ENCODE assay signal across 16 cellular contexts in the genomic region with DNA sequence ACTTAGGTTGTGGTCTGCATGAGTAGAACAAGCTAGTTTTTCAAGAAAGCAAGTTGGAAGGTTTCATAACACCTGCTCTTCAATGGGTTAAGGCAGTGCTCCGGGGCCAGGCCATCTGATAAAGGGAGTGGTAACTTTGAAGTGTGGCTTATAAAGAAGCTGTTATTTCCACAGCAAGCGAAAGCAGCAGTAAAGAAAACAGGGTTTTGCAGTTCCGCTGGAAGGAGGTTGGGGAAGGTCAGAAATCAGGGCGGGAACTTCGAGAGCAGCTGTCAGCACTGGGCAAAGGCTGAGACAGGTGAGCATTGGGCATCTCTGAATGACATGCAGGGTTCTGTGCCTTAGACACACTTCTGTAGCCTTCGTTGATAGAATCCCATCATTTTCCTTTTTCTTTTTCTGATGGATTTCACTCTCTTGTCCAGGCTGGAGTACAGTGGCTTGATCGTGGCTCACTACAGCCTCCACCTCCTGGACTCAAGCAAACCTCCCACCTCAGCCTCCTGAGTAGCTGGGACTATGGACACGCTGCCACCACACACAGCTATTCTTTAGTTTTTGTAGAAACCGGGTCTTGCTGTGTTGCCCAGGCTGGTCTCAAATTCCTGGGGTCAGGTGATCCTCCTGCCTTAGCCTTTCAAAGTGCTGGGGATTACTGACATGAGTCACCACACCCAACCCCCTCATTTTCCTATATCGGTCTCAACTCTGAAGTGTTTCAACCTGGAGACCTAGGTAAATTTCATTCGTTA. TPM values are rescaled to one million over a fixed set of nuclear protein-coding genes. Genes with fewer than 3 reads are reported as not detected.
DNase-seq lines count a peak whose midpoint lies in the region; ATAC-seq and TF ChIP-seq lines count a peak whose summit lies in the region.
"Had no signal": no experiment of that assay in that cellular context is flagged by ENCODE, and none has a peak within 500 bp of the region (broad histone marks: within the 10 kb centered on the region; RNA-seq: fewer than 3 reads in every experiment).

No MANE protein-coding gene starts in this region.

- H3K4me1 Mint-ChIP-seq in activated CD4-positive, alpha-beta T cell treated with anti-CD3 and anti-CD28 coated beads, Interleukin-2, amount 10 ng/mL, durations not matched to agents 24 days and 14 days: peaks cover 17% of the 10 kb centered on the region
- H3K4me1 Mint-ChIP-seq: CD4-positive, CD25-positive, alpha-beta regulatory T cell had no signal

- no peaks in the 10 kb centered on the region for H3K36me3 ChIP-seq in RWPE2 (ENCODE audit: low read depth)
- no peaks in the 10 kb centered on the region for H3K36me3 ChIP-seq in stomach
- H3K36me3 ChIP-seq: right atrium auricular region, SJCRH30 had no signal

- WGBS in stomach, 5 donors: 31 to 54% (median 39%) methylated on average over 11 of the region's 11 CpGs

- no peaks in the 10 kb centered on the region for H3K9me3 Mint-ChIP-seq in activated CD4-positive, alpha-beta T cell treated with anti-CD3 and anti-CD28 coated beads, Interleukin-2, amount 10 ng/mL, durations not matched to agents 24 days and 14 days
- H3K9me3 Mint-ChIP-seq: activated CD4-positive, alpha-beta T cell treated with anti-CD3 and anti-CD28 coated beads, Interleukin-2, amount 10 ng/mL, durations not matched to agents 7 days and 5 days; CD4-positive, CD25-positive, alpha-beta regulatory T cell; H9 had no signal

- TF ChIP-seq CTCF in RWPE2 (IDR thresholded peaks at IDR 0.05; ENCODE audit: poor library complexity, severe bottlenecking): no peak
- no peak for TF ChIP-seq CTCF in foreskin keratinocyte (conservative IDR thresholded peaks at IDR 0.05)
- no peak for TF ChIP-seq CTCF in stomach (IDR thresholded peaks at IDR 0.05)

- ATAC-seq in RWPE2 (ENCODE audit: low read depth): peak; percentile 47
- peak; percentile 48 for ATAC-seq in foreskin keratinocyte

- H3K27ac Mint-ChIP-seq in activated CD4-positive, alpha-beta T cell treated with anti-CD3 and anti-CD28 coated beads, Interleukin-2, amount 10 ng/mL, durations not matched to agents 24 days and 14 days: no peak overlapping the region
- H3K27ac Mint-ChIP-seq: activated CD4-positive, alpha-beta T cell treated with anti-CD3 and anti-CD28 coated beads, Interleukin-2, amount 10 ng/mL, durations not matched to agents 7 days and 5 days; activated T-cell treated with anti-CD3 and anti-CD28 coated beads, Interleukin-2, amount 50 U/mL, for 24 hours; H9 had no signal

- no peak for TF ChIP-seq EP300 in stomach (IDR thresholded peaks at IDR 0.05)

- peaks cover 33% of the 10 kb centered on the region for H3K27me3 Mint-ChIP-seq in activated CD4-positive, alpha-beta T cell treated with anti-CD3 and anti-CD28 coated beads, Interleukin-2, amount 10 ng/mL, durations not matched to agents 24 days and 14 days

- peaks cover 38% of the 10 kb centered on the region for H3K4me1 ChIP-seq in RWPE2 (ENCODE audit: insufficient read depth, poor library complexity, severe bottlenecking)
- H3K4me1 ChIP-seq in foreskin keratinocyte: peaks cover 58% of the 10 kb centered on the region
- peaks cover 63 to 92% (median 84%) of the 10 kb centered on the region in 4 donors for H3K4me1 ChIP-seq in stomach

- no peak for TF ChIP-seq POLR2A in stomach (IDR thresholded peaks at IDR 0.05)

- intact Hi-C loops in activated CD4-positive, alpha-beta T cell treated with anti-CD3 and anti-CD28 coated beads, Interleukin-2, amount 10 ng/mL, durations not matched to agents 24 days and 14 days (cut with micrococcal nuclease): no loop called here
- intact Hi-C loops in stomach (cut with DNase I; ENCODE audit: low total_unique reads): no loop called here

- H3K4me3 ChIP-seq in RWPE2 (ENCODE audit: severe bottlenecking) (no peak overlapping the region), stomach (no peak overlapping the region)
- H3K4me3 ChIP-seq: right atrium auricular region, SJCRH30 had no signal

- H3K36me3 Mint-ChIP-seq in activated CD4-positive, alpha-beta T cell treated with anti-CD3 and anti-CD28 coated beads, Interleukin-2, amount 10 ng/mL, durations not matched to agents 24 days and 14 days (ENCODE audit: low read depth): no peaks in the 10 kb centered on the region
- H3K36me3 Mint-ChIP-seq: CD4-positive, CD25-positive, alpha-beta regulatory T cell had no signal

- peak; percentile 58 for DNase-seq in activated CD4-positive, alpha-beta T cell treated with anti-CD3 and anti-CD28 coated beads, Interleukin-2, amount 10 ng/mL, durations not matched to agents 24 days and 14 days
- no peak for DNase-seq in activated CD4-positive, alpha-beta T cell treated with anti-CD3 and anti-CD28 coated beads, Interleukin-2, amount 50 U/mL, for 4 hours
- DNase-seq in RWPE2 (ENCODE audit: low spot score) (no peak), foreskin keratinocyte (peak; percentile 73 to 83), stomach (peak; percentile 59), KG1 (lab: John Stamatoyannopoulos, UW) (no peak), NCI-H1930 (lab: John Stamatoyannopoulos, UW) (no peak)
- no peak for DNase-seq in stimulated activated CD4-positive, alpha-beta T cell treated with anti-CD3 and anti-CD28 coated beads, Interleukin-15, amount 100 ng/mL, for 24 hours
- DNase-seq: activated CD4-positive, alpha-beta T cell treated with anti-CD3 and anti-CD28 coated beads, Interleukin-2, amount 10 ng/mL, durations not matched to agents 7 days and 5 days; activated T-cell treated with anti-CD3 and anti-CD28 coated beads, Interleukin-2, amount 50 U/mL, for 24 hours; CD4-positive, CD25-positive, alpha-beta regulatory T cell; H9; NCI-H2171; stimulated activated CD4-positive, alpha-beta T cell treated with anti-CD3 and anti-CD28 coated beads, Interleukin-4, amount 100 ng/mL, for 24 hours had no signal

- H3K9me3 ChIP-seq in RWPE2 (ENCODE audit: severe bottlenecking): no peaks in the 10 kb centered on the region
- no peaks in the 10 kb centered on the region for H3K9me3 ChIP-seq in stomach
- H3K9me3 ChIP-seq: right atrium auricular region, SJCRH30 had no signal

- peak overlapping the region; percentile 92 for H3K27ac ChIP-seq in RWPE2 (ENCODE audit: poor library complexity, severe bottlenecking)
- H3K27ac ChIP-seq in foreskin keratinocyte: peak overlapping the region; percentile 97
- peak overlapping the region; percentile 46 to 74 (median 62) for H3K27ac ChIP-seq in stomach
- H3K27ac ChIP-seq: right atrium auricular region, SJCRH30 had no signal

- H3K4me3 Mint-ChIP-seq in activated CD4-positive, alpha-beta T cell treated with anti-CD3 and anti-CD28 coated beads, Interleukin-2, amount 10 ng/mL, durations not matched to agents 24 days and 14 days: no peak overlapping the region
- H3K4me3 Mint-ChIP-seq: activated CD4-positive, alpha-beta T cell treated with anti-CD3 and anti-CD28 coated beads, Interleukin-2, amount 10 ng/mL, durations not matched to agents 7 days and 5 days; activated T-cell treated with anti-CD3 and anti-CD28 coated beads, Interleukin-2, amount 50 U/mL, for 24 hours; CD4-positive, CD25-positive, alpha-beta regulatory T cell; H9 had no signal

- H3K27me3 ChIP-seq in RWPE2 (ENCODE audit: insufficient read depth, poor library complexity, severe bottlenecking): no peaks in the 10 kb centered on the region
- no peaks in the 10 kb centered on the region for H3K27me3 ChIP-seq in foreskin keratinocyte
- H3K27me3 ChIP-seq in stomach: no peaks in the 10 kb centered on the region
- H3K27me3 ChIP-seq: right atrium auricular region, SJCRH30 had no signal

RNA-seq across cellular contexts. Expression of a gene that starts 20.5 kb away (rescaled TPM):
- 0.14 and 0.19 TPM in 2 replicates for total RNA-seq in activated CD4-positive, alpha-beta T cell treated with anti-CD3 and anti-CD28 coated beads, Interleukin-2, amount 10 ng/mL, durations not matched to agents 24 days and 14 days
- total RNA-seq in foreskin keratinocyte: 15.4 and 18.1 TPM in 2 replicates
- polyA plus RNA-seq in foreskin keratinocyte: 19.2 and 19.5 TPM in 2 replicates
- 10 to 100 TPM in 4 of 5 donors, 1 to 10 TPM in 1; 1.2 to 32.2 (median 13.8) TPM for total RNA-seq in stomach
- 10 to 100 TPM; 13.6 to 18.2 (median 17.2) TPM for polyA plus RNA-seq in stomach
- total RNA-seq: activated CD4-positive, alpha-beta T cell treated with anti-CD3 and anti-CD28 coated beads, Interleukin-2, amount 10 ng/mL, durations not matched to agents 7 days and 5 days; CD4-positive, CD25-positive, alpha-beta regulatory T cell had no signal
- polyA plus RNA-seq: CD4-positive, CD25-positive, alpha-beta regulatory T cell had no signal

Comparison
In these comparisons a context has a peak if more than half of its experiments do, and no peak if none do; other contexts are left out.
1. DNase-seq: peak in activated CD4-positive, alpha-beta T cell treated with anti-CD3 and anti-CD28 coated beads, Interleukin-2, amount 10 ng/mL, durations not matched to agents 24 days and 14 days (single experiment), foreskin keratinocyte (2 of 2) and stomach (single experiment); none in activated CD4-positive, alpha-beta T cell treated with anti-CD3 and anti-CD28 coated beads, Interleukin-2, amount 50 U/mL, for 4 hours (0 of 2), RWPE2 (single experiment), stimulated activated CD4-positive, alpha-beta T cell treated with anti-CD3 and anti-CD28 coated beads, Interleukin-15, amount 100 ng/mL, for 24 hours (single experiment), KG1 (single experiment) and NCI-H1930 (0 of 2).
2. Peak in every context shown above with its lines, with median percentiles within 50 percentile points of each other: H3K27ac ChIP-seq.